Comparison of ENCODE assay signal across 16 cellular contexts in the genomic region with DNA sequence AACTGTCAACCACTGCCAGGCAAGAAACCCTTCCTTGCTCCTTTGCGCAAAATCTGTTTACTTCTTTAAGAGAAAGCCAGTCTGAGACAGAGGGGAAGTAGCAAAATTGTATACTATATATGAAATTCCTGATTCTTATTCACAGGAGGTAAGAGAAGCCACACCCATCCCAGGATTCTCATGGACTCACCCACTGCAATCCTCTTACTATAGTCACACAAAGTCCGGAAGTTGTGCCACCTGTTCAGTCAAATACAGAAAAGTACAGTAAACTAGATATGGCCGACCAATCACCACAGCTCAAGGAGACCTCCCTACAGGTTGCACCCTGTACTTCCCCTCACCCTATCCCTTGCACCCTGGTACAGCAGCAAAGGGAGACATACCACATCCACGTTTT. TPM values are rescaled to one million over a fixed set of nuclear protein-coding genes. Genes with fewer than 3 reads are reported as not detected.
A peak's percentile ranks its signal among the peaks of the same experiment; 100 is the strongest.
DNase-seq lines count a peak whose midpoint lies in the region; ATAC-seq and TF ChIP-seq lines count a peak whose summit lies in the region.
"Had no signal": no experiment of that assay in that cellular context is flagged by ENCODE, and none has a peak within 500 bp of the region (broad histone marks: within the 10 kb centered on the region; RNA-seq: fewer than 3 reads in every experiment).

No MANE protein-coding gene starts in this region.

- H3K4me3 ChIP-seq in osteoblast (ENCODE audit: insufficient read depth, low read length) = no peak overlapping the region
- H3K4me3 ChIP-seq: gastrocnemius medialis had no signal

- CTCF ChIA-PET in RWPE1 (lab: Yijun Ruan, JAX) = interaction anchor here (0.6 to 1.1 kb wide), 2 partner anchors 104 to 369 kb away, joined by 3 to 4 read pairs; no protein-coding TSS in a partner anchor

- DNase-seq in A172 (ENCODE audit: low spot score) (peak; percentile 54), ELR (ENCODE audit: low read depth) (peak; percentile 81), RWPE1 (ENCODE audit: low spot score) (peak; percentile 82), iris pigment epithelial cell (ENCODE audit: low read depth) (peak; percentile 16), NCI-H2196 treated with DMSO at 0.1 percent for 48 hours (lab: John Stamatoyannopoulos, UW; ENCODE audit: unreplicated experiment) (no peak), osteoblast (ENCODE audit: insufficient read length, low spot score, missing footprints) (no peak)
- DNase-seq: activated naive CD4-positive, alpha-beta T cell treated with anti-CD3 and anti-CD28 coated beads, Interleukin-2, amount 10 ng/mL, durations not matched to agents 7 days and 5 days; caudate nucleus; DMS153; gastrocnemius medialis; NCI-H1105; SK-N-SH; stimulated activated CD4-positive, alpha-beta T cell treated with anti-CD3 and anti-CD28 coated beads, Interleukin-4, amount 100 ng/mL, for 4 hours had no signal

- H3K36me3 ChIP-seq in osteoblast (ENCODE audit: insufficient read depth, low read length) = peaks cover 53% of the 10 kb centered on the region

- H2AFZ ChIP-seq in osteoblast (ENCODE audit: low read length) = no peak overlapping the region

- peaks cover 23% of the 10 kb centered on the region for H3K79me2 ChIP-seq in osteoblast (ENCODE audit: insufficient read depth, low read length)

- H3K4me1 ChIP-seq in osteoblast (ENCODE audit: insufficient read depth, low read length) = peaks cover 17% of the 10 kb centered on the region

- H3K27me3 ChIP-seq in osteoblast (ENCODE audit: insufficient read depth, low read length) = no peaks in the 10 kb centered on the region
- H3K27me3 ChIP-seq: gastrocnemius medialis had no signal

- POLR2A ChIA-PET in RWPE1 (lab: Yijun Ruan, JAX; ENCODE audit: low non-redundant PET) = no interaction called here

- H3K27ac ChIP-seq in RWPE1 (peak overlapping the region; percentile 55; the same call in 1 of the 2 replicates), osteoblast (ENCODE audit: low read depth, low read length) (no peak overlapping the region)
- H3K27ac ChIP-seq: gastrocnemius medialis had no signal

- H4K20me1 ChIP-seq in osteoblast (ENCODE audit: insufficient read depth, low read length) = no peaks in the 10 kb centered on the region

- H3K4me2 ChIP-seq in osteoblast (ENCODE audit: insufficient read depth, low read length) = no peak overlapping the region
- H3K4me2 ChIP-seq: SK-N-SH had no signal

- ATAC-seq in HG03432 (IDR thresholded peaks at IDR 0.05; ENCODE audit: unreplicated experiment) (no peak), HG03442 (IDR thresholded peaks at IDR 0.05; ENCODE audit: unreplicated experiment) (no peak)
- ATAC-seq: gastrocnemius medialis, sciatic nerve had no signal

- no peaks in the 10 kb centered on the region for H3K9me3 ChIP-seq in osteoblast (ENCODE audit: low read depth, low read length)
- H3K9me3 ChIP-seq: gastrocnemius medialis, SK-N-SH had no signal

- TF ChIP-seq CTCF in RWPE1 (conservative IDR thresholded peaks at IDR 0.05; ENCODE audit: low read depth) (no peak), osteoblast (IDR thresholded peaks at IDR 0.05; ENCODE audit: extremely low read depth, low read depth, low read length) (no peak)

RNA-seq across cellular contexts. Expression of gene PRMT5, which starts 2.9 kb away (rescaled TPM):
- 38.6 and 181 TPM in 2 replicates for total RNA-seq in A172 (2014; rRNA removed; shearing (Covaris generic))
- total RNA-seq in osteoblast = 49.2 and 56.3 TPM in 2 replicates

RNA-seq across cellular contexts. Expression of gene RBM23, which starts 7.4 kb away (rescaled TPM):
- 56.8 and 64.1 TPM in 2 replicates for total RNA-seq in A172 (2014; rRNA removed; shearing (Covaris generic))
- total RNA-seq in osteoblast = 79.0 and 98.1 TPM in 2 replicates

RNA-seq across cellular contexts. Expression of gene HAUS4, which starts 30.6 kb away (rescaled TPM):
- total RNA-seq in A172 (2014; rRNA removed; shearing (Covaris generic)) = 39.8 and 46.9 TPM in 2 replicates
- total RNA-seq in osteoblast = 43.4 and 46.9 TPM in 2 replicates

RNA-seq across cellular contexts. Expression of gene REM2, which starts 43.3 kb away (rescaled TPM):
- total RNA-seq in A172 (2014; rRNA removed; shearing (Covaris generic)) = not detected in 2 replicates
- 0.29 and 0.36 TPM in 2 replicates for total RNA-seq in osteoblast

RNA-seq across cellular contexts. Expression of gene LRP10, which starts 54.8 kb away (rescaled TPM):
- 28.7 and 38.7 TPM in 2 replicates for total RNA-seq in A172 (2014; rRNA removed; shearing (Covaris generic))
- 147 and 164 TPM in 2 replicates for total RNA-seq in osteoblast

Comparison
In these comparisons a context has a peak if more than half of its experiments do, and no peak if none do; other contexts are left out.
1. DNase-seq: peak in A172 (single experiment), ELR (single experiment), RWPE1 (single experiment) and iris pigment epithelial cell (single experiment); none in NCI-H2196 treated with DMSO at 0.1 percent for 48 hours (single experiment) and osteoblast (single experiment).